Comparison of ENCODE assay signal across 17 cellular contexts in the genomic region with DNA sequence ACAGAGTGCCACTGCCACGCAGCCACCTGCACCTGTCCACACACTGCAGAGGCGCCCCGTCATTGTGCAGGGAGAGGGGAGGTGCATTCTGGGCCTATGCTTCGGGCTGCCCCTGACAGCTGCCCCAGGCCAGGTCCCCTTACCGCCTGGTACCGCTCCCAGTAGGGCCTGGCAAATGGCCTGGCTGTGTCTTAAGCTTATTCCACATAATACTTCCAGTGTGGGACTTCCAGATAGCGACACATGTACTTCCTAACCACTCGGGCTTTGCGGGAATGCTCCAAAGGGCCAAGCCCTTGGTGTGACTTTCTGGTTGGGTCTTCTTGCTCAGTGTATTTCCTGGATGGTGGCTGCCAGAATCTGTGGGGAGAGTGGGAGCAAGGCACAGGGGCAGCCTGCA.
"Had no signal": no experiment of that assay in that cellular context is flagged by ENCODE, and none has a peak within 500 bp of the region (broad histone marks: within the 10 kb centered on the region; RNA-seq: fewer than 3 reads in every experiment).

No MANE protein-coding gene starts in this region.

- H3K36me3 Mint-ChIP-seq: naive thymus-derived CD8-positive, alpha-beta T cell had no signal

- H3K4me3 Mint-ChIP-seq: central memory CD8-positive, alpha-beta T cell; naive thymus-derived CD8-positive, alpha-beta T cell had no signal

- H3K36me3 ChIP-seq: esophagus squamous epithelium, ovary, prostate gland, suprapubic skin, tibial artery, upper lobe of left lung had no signal

- H3K4me3 ChIP-seq: esophagus squamous epithelium, gastroesophageal sphincter, hepatocyte, mucosa of descending colon, ovary, prostate gland, suprapubic skin, tibial artery, upper lobe of left lung had no signal

- H3K27ac ChIP-seq: esophagus squamous epithelium, gastroesophageal sphincter, hepatocyte, ovary, prostate gland, suprapubic skin, tibial artery, upper lobe of left lung had no signal

- H3K9me3 ChIP-seq: esophagus squamous epithelium, gastroesophageal sphincter, mucosa of descending colon, ovary, prostate gland, upper lobe of left lung had no signal

- DNase-seq: esophagus squamous epithelium; foreskin fibroblast; mammary epithelial cell; mucosa of descending colon; naive thymus-derived CD8-positive, alpha-beta T cell; ovary; retina; small intestine; stimulated activated CD4-positive, alpha-beta T cell treated with anti-CD3 and anti-CD28 coated beads, Interleukin-12 subunit alpha, Interleukin-12 subunit beta, amount 100 ng/mL, for 4 hours; stimulated activated naive CD4-positive, alpha-beta T cell treated with Interleukin-2 at 50 U/mL for 16 hours; tibial artery; upper lobe of left lung had no signal

- H3K27me3 ChIP-seq: esophagus squamous epithelium, gastroesophageal sphincter, hepatocyte, ovary, suprapubic skin, tibial artery, upper lobe of left lung had no signal

- H2AFZ ChIP-seq: hepatocyte had no signal

- H3K4me1 Mint-ChIP-seq: central memory CD8-positive, alpha-beta T cell; naive thymus-derived CD8-positive, alpha-beta T cell had no signal

- H3K4me1 ChIP-seq: esophagus squamous epithelium, gastroesophageal sphincter, prostate gland, suprapubic skin, tibial artery, upper lobe of left lung had no signal

- ATAC-seq: gastroesophageal sphincter; mucosa of descending colon; naive thymus-derived CD8-positive, alpha-beta T cell had no signal

- H3K27ac Mint-ChIP-seq: naive thymus-derived CD8-positive, alpha-beta T cell had no signal

- H3K4me2 ChIP-seq: hepatocyte had no signal
